10 cellular contexts compared by ENCODE assay signal in the genomic region with DNA sequence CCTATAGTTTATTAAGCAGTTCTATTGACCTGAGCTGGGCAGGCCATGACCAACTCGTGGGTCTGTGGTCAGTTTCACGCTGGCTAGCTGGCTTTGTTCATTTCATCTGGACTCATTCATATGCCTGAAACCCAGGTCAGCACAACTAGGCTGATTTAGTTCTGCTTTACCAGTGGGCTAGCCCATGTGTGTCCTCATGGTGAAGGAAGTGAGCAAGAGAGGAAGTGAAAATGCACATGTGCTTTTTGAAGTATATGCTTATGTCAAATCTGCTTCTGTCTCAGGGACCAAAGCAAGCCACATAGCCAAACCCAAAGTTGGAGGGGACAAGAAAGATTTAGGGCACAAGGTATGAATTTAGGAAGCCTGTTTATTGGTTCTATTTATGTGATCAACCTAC.
DNase-seq lines count a peak whose midpoint lies in the region; ATAC-seq, FAIRE-seq and TF ChIP-seq lines count a peak whose summit lies in the region.
"Had no signal": no experiment of that assay in that cellular context is flagged by ENCODE, and none has a peak within 500 bp of the region (broad histone marks: within the 10 kb centered on the region; RNA-seq: fewer than 3 reads in every experiment).

No MANE protein-coding gene starts in this region.

- H2AFZ ChIP-seq in osteoblast (ENCODE audit: low read length): no peak overlapping the region

- intact Hi-C loops in adrenal gland (cut with DNase I): no loop called here

- DNase-seq in GM12892 (ENCODE audit: insufficient read length): peak; percentile 0
- peak; percentile 20 to 57 (median 27) for DNase-seq in adrenal gland
- no peak for DNase-seq in activated gamma-delta T cell (lab: John Stamatoyannopoulos, UW)
- DNase-seq in AG08395 (ENCODE audit: low spot score): no peak
- DNase-seq in osteoblast (ENCODE audit: insufficient read length, low spot score, missing footprints): no peak
- no peak for DNase-seq in cerebellar cortex (ENCODE audit: low spot score)
- DNase-seq: NCI-H1105 treated with DMSO at 0.1 percent for 48 hours had no signal

- no peaks in the 10 kb centered on the region for H4K20me1 ChIP-seq in osteoblast (ENCODE audit: insufficient read depth, low read length)
- H4K20me1 ChIP-seq: BLaER1 had no signal

- peaks cover 0 to 8% (median 0%) of the 10 kb centered on the region in 3 donors for H3K9me3 ChIP-seq in adrenal gland (replicated peaks in 1 of 3)
- H3K9me3 ChIP-seq in osteoblast (ENCODE audit: low read depth, low read length): no peaks in the 10 kb centered on the region
- H3K9me3 ChIP-seq: BLaER1 had no signal

- H3K4me2 ChIP-seq in osteoblast (ENCODE audit: insufficient read depth, low read length): no peak overlapping the region
- H3K4me2 ChIP-seq: BLaER1 had no signal

- H3K27ac ChIP-seq in adrenal gland: no peak overlapping the region
- no peak overlapping the region for H3K27ac ChIP-seq in osteoblast (ENCODE audit: low read depth, low read length)
- H3K27ac ChIP-seq: BLaER1 had no signal

- H3K4me1 ChIP-seq in adrenal gland (replicated peaks in 1 of 2) (no peaks in the 10 kb centered on the region), osteoblast (ENCODE audit: insufficient read depth, low read length) (no peaks in the 10 kb centered on the region)

- ATAC-seq in GM21381 (IDR thresholded peaks at IDR 0.05; ENCODE audit: unreplicated experiment): peak; percentile 80
- ATAC-seq in HG03135 (IDR thresholded peaks at IDR 0.05; ENCODE audit: unreplicated experiment): peak; percentile 93

- H3K4me3 ChIP-seq in adrenal gland (no peak overlapping the region), osteoblast (ENCODE audit: insufficient read depth, low read length) (no peak overlapping the region)
- H3K4me3 ChIP-seq: BLaER1 had no signal

- no peak for TF ChIP-seq POLR2A in GM12892 (IDR thresholded peaks at IDR 0.05; ENCODE audit: low read depth, low read length)
- no peak for TF ChIP-seq POLR2A in adrenal gland (IDR thresholded peaks at IDR 0.05)

- WGBS in adrenal gland, 4 donors: 71 to 82% (median 78%) methylated on average over 2 of the region's 2 CpGs

- no peaks in the 10 kb centered on the region for H3K79me2 ChIP-seq in osteoblast (ENCODE audit: insufficient read depth, low read length)

- H3K36me3 ChIP-seq in adrenal gland (replicated peaks in 1 of 2): no peaks in the 10 kb centered on the region
- no peaks in the 10 kb centered on the region for H3K36me3 ChIP-seq in osteoblast (ENCODE audit: insufficient read depth, low read length)
- H3K36me3 ChIP-seq: BLaER1 had no signal

- peak; percentile 76 for FAIRE-seq in GM12892 (lab: Jason Lieb, UNC)

- TF ChIP-seq CTCF in adrenal gland (IDR thresholded peaks at IDR 0.05) (no peak), osteoblast (IDR thresholded peaks at IDR 0.05; ENCODE audit: extremely low read depth, low read depth, low read length) (no peak)

- H3K27me3 ChIP-seq in adrenal gland (no peaks in the 10 kb centered on the region), osteoblast (ENCODE audit: insufficient read depth, low read length) (no peaks in the 10 kb centered on the region)
- H3K27me3 ChIP-seq: BLaER1 had no signal

Comparison
In these comparisons a context has a peak if more than half of its experiments do, and no peak if none do; other contexts are left out.
1. DNase-seq: peak in GM12892 (single experiment) and adrenal gland (7 of 7); none in activated gamma-delta T cell (single experiment), AG08395 (single experiment), osteoblast (single experiment) and cerebellar cortex (single experiment).